Comparison of ENCODE assay signal across 1 cellular context in the genomic region with DNA sequence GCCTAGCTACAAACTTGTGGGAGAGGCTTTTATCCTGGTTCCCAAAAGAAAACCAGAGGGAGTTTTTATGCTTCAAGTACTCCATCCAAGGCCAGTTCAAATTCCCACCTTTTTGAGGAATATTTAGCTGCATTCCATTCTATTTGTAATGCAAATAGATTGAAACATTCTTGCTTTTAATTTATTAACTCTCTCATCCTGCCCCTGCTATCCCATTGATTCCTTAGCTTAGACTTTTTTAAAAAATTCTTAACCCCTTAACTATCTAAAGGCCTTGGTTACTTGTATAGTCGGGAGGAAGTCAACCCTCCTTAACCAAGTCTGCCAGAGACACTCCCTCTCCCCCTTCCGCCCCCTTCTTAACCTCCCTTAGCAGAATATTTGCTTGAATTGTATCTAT.
TF ChIP-seq lines count a peak whose summit lies in the region.

No MANE protein-coding gene starts in this region.

TF ChIP-seq in SK-N-SH treated with all-trans-retinoic acid at 6 μM for 48 hours, 23 proteins besides CTCF, POLR2A, EP300 and RAD21 (continued from another document):
- TF ChIP-seq, protein P1, sequence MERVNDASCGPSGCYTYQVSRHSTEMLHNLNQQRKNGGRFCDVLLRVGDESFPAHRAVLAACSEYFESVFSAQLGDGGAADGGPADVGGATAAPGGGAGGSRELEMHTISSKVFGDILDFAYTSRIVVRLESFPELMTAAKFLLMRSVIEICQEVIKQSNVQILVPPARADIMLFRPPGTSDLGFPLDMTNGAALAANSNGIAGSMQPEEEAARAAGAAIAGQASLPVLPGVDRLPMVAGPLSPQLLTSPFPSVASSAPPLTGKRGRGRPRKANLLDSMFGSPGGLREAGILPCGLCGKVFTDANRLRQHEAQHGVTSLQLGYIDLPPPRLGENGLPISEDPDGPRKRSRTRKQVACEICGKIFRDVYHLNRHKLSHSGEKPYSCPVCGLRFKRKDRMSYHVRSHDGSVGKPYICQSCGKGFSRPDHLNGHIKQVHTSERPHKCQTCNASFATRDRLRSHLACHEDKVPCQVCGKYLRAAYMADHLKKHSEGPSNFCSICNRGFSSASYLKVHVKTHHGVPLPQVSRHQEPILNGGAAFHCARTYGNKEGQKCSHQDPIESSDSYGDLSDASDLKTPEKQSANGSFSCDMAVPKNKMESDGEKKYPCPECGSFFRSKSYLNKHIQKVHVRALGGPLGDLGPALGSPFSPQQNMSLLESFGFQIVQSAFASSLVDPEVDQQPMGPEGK (CRISPR knock-in tag; IDR thresholded peaks at IDR 0.05; ENCODE audit: borderline replicate concordance), result no peak
- TF ChIP-seq ESRRG (CRISPR knock-in tag; IDR thresholded peaks at IDR 0.05) (no peak), ISL1 (CRISPR knock-in tag; IDR thresholded peaks at IDR 0.05) (no peak), ARNTL (CRISPR knock-in tag; IDR thresholded peaks at IDR 0.05; ENCODE audit: borderline replicate concordance, low read depth) (no peak)
